Comparison of ENCODE assay signal across 27 cellular contexts in genomic region chr1:162396201-162396906, GRCh38. TPM values are rescaled to one million over a fixed set of nuclear protein-coding genes. Genes with fewer than 3 reads are reported as not detected.
"Had no signal": no experiment of that assay in that cellular context is flagged by ENCODE, and none has a peak within 500 bp of the region (broad histone marks: within the 10 kb centered on the region; RNA-seq: fewer than 3 reads in every experiment).

No MANE protein-coding gene starts in this region.

- H3K27ac ChIP-seq: ascending aorta, body of pancreas, Peyer's patch, SJSA1 had no signal

- H3K27me3 ChIP-seq: ascending aorta, body of pancreas, Peyer's patch had no signal

- H3K4me3 ChIP-seq: ascending aorta, body of pancreas, Peyer's patch, SJSA1 had no signal

- ATAC-seq: activated CD8-positive, alpha-beta memory T cell treated with anti-CD3 and anti-CD28 coated beads, Interleukin-2, amount 10 ng/mL, durations not matched to agents 7 days and 5 days; body of pancreas had no signal

- DNase-seq: activated B cell treated with CpG ODN at 0.5 μM for 24 hours; activated CD4-positive, alpha-beta T cell treated with anti-CD3 and anti-CD28 coated beads for 1 hour; activated CD4-positive, alpha-beta T cell treated with anti-CD3 and anti-CD28 coated beads, Interleukin-2, amount 10 ng/mL, durations not matched to agents 24 days and 14 days; activated CD4-positive, alpha-beta T cell treated with anti-CD3 and anti-CD28 coated beads, Interleukin-2, amount 50 U/mL, for 48 hours; activated CD8-positive, alpha-beta memory T cell treated with anti-CD3 and anti-CD28 coated beads, Interleukin-2, amount 10 ng/mL, durations not matched to agents 7 days and 5 days; activated effector memory CD4-positive, alpha-beta T cell treated with Interleukin-2 at 50 U/mL for 16 hours; activated naive CD4-positive, alpha-beta T cell; activated T-cell treated with anti-CD3 and anti-CD28 coated beads, Interleukin-2, amount 50 U/mL, for 24 hours; amniotic stem cell; body of pancreas; MM.1S; NCI-H1105; NCI-H1436; NCI-H1694 treated with DMSO at 0.1 percent for 48 hours; NCI-H2029 treated with DMSO at 0.1 percent for 48 hours; NCI-H345; NCI-H510A; NCI-H526 treated with DMSO at 0.1 percent for 48 hours; NCI-H82; NK-92 treated with Interleukin-12 subunit alpha and Interleukin-12 subunit beta, amount 100 ng/mL, for 24 hours; Peyer's patch; SHP77 had no signal

- H3K9me3 Mint-ChIP-seq: activated B cell treated with CpG ODN at 0.5 μM for 24 hours; activated CD4-positive, alpha-beta T cell treated with anti-CD3 and anti-CD28 coated beads, Interleukin-2, amount 10 ng/mL, durations not matched to agents 24 days and 14 days; activated naive CD4-positive, alpha-beta T cell treated with anti-CD3 and anti-CD28 coated beads, Interleukin-2, amount 50 U/mL, for 24 hours; activated T-cell treated with anti-CD3 and anti-CD28 coated beads, Interleukin-2, amount 50 U/mL, for 24 hours; activated T-helper 1 cell treated with anti-CD3 and anti-CD28 coated beads, Interleukin-12 subunit alpha, Interleukin-12 subunit beta, Interleukin-2, Interleukin-4 antibody, amounts not matched to agents 30 ng/mL and 10 ng/mL and 1 ng/mL, durations not matched to agents 14 hours and 24 hours and 36 hours; T-helper 1 cell treated with Interleukin-12 subunit alpha and Interleukin-12 subunit beta and Interleukin-4 antibody, amounts not matched to agents 30 μg/mL and 1 μg/mL, for 36 hours had no signal

- H3K4me3 Mint-ChIP-seq: activated B cell treated with CpG ODN at 0.5 μM for 24 hours; activated CD4-positive, alpha-beta T cell treated with anti-CD3 and anti-CD28 coated beads, Interleukin-2, amount 10 ng/mL, durations not matched to agents 24 days and 14 days; activated CD8-positive, alpha-beta memory T cell treated with anti-CD3 and anti-CD28 coated beads, Interleukin-2, amount 10 ng/mL, durations not matched to agents 7 days and 5 days; activated naive CD4-positive, alpha-beta T cell treated with anti-CD3 and anti-CD28 coated beads, Interleukin-2, amount 50 U/mL, for 24 hours; activated T-cell treated with anti-CD3 and anti-CD28 coated beads, Interleukin-2, amount 50 U/mL, for 24 hours; activated T-helper 1 cell treated with anti-CD3 and anti-CD28 coated beads, Interleukin-12 subunit alpha, Interleukin-12 subunit beta, Interleukin-2, Interleukin-4 antibody, amounts not matched to agents 30 ng/mL and 10 ng/mL and 1 ng/mL, durations not matched to agents 14 hours and 24 hours and 36 hours; T-helper 1 cell treated with Interleukin-12 subunit alpha and Interleukin-12 subunit beta and Interleukin-4 antibody, amounts not matched to agents 30 μg/mL and 1 μg/mL, for 36 hours had no signal

- H3K4me1 Mint-ChIP-seq: activated B cell treated with CpG ODN at 0.5 μM for 24 hours; activated CD4-positive, alpha-beta T cell treated with anti-CD3 and anti-CD28 coated beads, Interleukin-2, amount 10 ng/mL, durations not matched to agents 24 days and 14 days; activated CD8-positive, alpha-beta memory T cell treated with anti-CD3 and anti-CD28 coated beads, Interleukin-2, amount 10 ng/mL, durations not matched to agents 7 days and 5 days had no signal

- H3K36me3 ChIP-seq: ascending aorta, Peyer's patch, SJSA1 had no signal

- H3K9me3 ChIP-seq: ascending aorta, body of pancreas, Peyer's patch, SJSA1 had no signal

- H3K27ac Mint-ChIP-seq: activated B cell treated with CpG ODN at 0.5 μM for 24 hours; activated CD4-positive, alpha-beta T cell treated with anti-CD3 and anti-CD28 coated beads, Interleukin-2, amount 10 ng/mL, durations not matched to agents 24 days and 14 days; activated CD8-positive, alpha-beta memory T cell treated with anti-CD3 and anti-CD28 coated beads, Interleukin-2, amount 10 ng/mL, durations not matched to agents 7 days and 5 days; activated naive CD4-positive, alpha-beta T cell treated with anti-CD3 and anti-CD28 coated beads, Interleukin-2, amount 50 U/mL, for 24 hours; activated T-cell treated with anti-CD3 and anti-CD28 coated beads, Interleukin-2, amount 50 U/mL, for 24 hours; activated T-helper 1 cell treated with anti-CD3 and anti-CD28 coated beads, Interleukin-12 subunit alpha, Interleukin-12 subunit beta, Interleukin-2, Interleukin-4 antibody, amounts not matched to agents 30 ng/mL and 10 ng/mL and 1 ng/mL, durations not matched to agents 14 hours and 24 hours and 36 hours; T-helper 1 cell treated with Interleukin-12 subunit alpha and Interleukin-12 subunit beta and Interleukin-4 antibody, amounts not matched to agents 30 μg/mL and 1 μg/mL, for 36 hours had no signal

- H3K36me3 Mint-ChIP-seq: activated CD8-positive, alpha-beta memory T cell treated with anti-CD3 and anti-CD28 coated beads, Interleukin-2, amount 10 ng/mL, durations not matched to agents 7 days and 5 days; activated naive CD4-positive, alpha-beta T cell treated with anti-CD3 and anti-CD28 coated beads, Interleukin-2, amount 50 U/mL, for 24 hours had no signal

- H3K4me1 ChIP-seq: ascending aorta, body of pancreas, Peyer's patch, SJSA1 had no signal

RNA-seq across cellular contexts. Expression of gene C1orf226, which starts 14.8 kb away (rescaled TPM):
- total RNA-seq: activated B cell treated with CpG ODN at 0.5 μM for 24 hours; activated CD4-positive, alpha-beta T cell treated with anti-CD3 and anti-CD28 coated beads, Interleukin-2, amount 10 ng/mL, durations not matched to agents 24 days and 14 days; activated CD8-positive, alpha-beta memory T cell treated with anti-CD3 and anti-CD28 coated beads, Interleukin-2, amount 10 ng/mL, durations not matched to agents 7 days and 5 days; activated T-helper 1 cell treated with anti-CD3 and anti-CD28 coated beads, Interleukin-12 subunit alpha, Interleukin-12 subunit beta, Interleukin-2, Interleukin-4 antibody, amounts not matched to agents 30 ng/mL and 10 ng/mL and 1 ng/mL, durations not matched to agents 14 hours and 24 hours and 36 hours had no signal

RNA-seq across cellular contexts. Expression of gene SH2D1B, which starts 15.6 kb away (rescaled TPM):
- total RNA-seq: activated B cell treated with CpG ODN at 0.5 μM for 24 hours; activated CD4-positive, alpha-beta T cell treated with anti-CD3 and anti-CD28 coated beads, Interleukin-2, amount 10 ng/mL, durations not matched to agents 24 days and 14 days; activated CD8-positive, alpha-beta memory T cell treated with anti-CD3 and anti-CD28 coated beads, Interleukin-2, amount 10 ng/mL, durations not matched to agents 7 days and 5 days; ascending aorta; body of pancreas; SJSA1 had no signal

RNA-seq across cellular contexts. Expression of gene SPATA46, which starts 19.7 kb away (rescaled TPM):
- total RNA-seq: activated B cell treated with CpG ODN at 0.5 μM for 24 hours; activated CD4-positive, alpha-beta T cell treated with anti-CD3 and anti-CD28 coated beads, Interleukin-2, amount 10 ng/mL, durations not matched to agents 24 days and 14 days; activated CD8-positive, alpha-beta memory T cell treated with anti-CD3 and anti-CD28 coated beads, Interleukin-2, amount 10 ng/mL, durations not matched to agents 7 days and 5 days; activated T-helper 1 cell treated with anti-CD3 and anti-CD28 coated beads, Interleukin-12 subunit alpha, Interleukin-12 subunit beta, Interleukin-2, Interleukin-4 antibody, amounts not matched to agents 30 ng/mL and 10 ng/mL and 1 ng/mL, durations not matched to agents 14 hours and 24 hours and 36 hours; ascending aorta; body of pancreas; Peyer's patch; SJSA1 had no signal
